10 cellular contexts compared by ENCODE assay signal in the genomic region with DNA sequence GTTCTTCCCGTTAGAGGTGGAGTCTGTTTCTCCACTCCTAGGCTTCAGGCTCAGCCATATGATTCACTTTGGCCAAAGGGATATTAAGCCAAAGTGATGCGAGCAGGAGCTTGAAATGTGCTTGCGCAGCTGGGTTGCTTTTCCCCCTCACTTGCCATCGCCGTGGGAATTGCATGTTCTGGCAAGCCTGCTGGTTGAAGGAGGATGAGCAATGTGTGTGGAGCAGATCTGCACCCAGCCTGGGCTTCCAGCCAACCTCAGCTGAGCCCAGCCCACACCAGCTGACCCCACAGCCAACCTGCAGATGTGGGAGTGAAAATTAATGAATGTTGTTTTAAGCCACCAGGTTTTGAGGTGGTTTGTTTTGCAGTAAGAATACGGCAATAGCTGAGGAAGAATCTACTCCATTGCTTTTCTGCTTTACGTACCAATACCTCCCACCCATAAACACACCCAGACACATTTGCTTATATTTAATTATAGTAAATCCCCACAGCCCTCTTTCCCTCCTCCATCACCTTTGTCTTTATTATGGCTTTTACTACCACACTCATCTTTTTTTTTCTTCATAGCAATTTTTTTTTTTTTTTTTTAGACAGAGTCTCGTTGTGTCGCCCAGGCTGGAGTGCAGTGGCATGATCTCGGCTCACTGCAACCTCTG.
DNase-seq lines count a peak whose midpoint lies in the region; ATAC-seq, FAIRE-seq and TF ChIP-seq lines count a peak whose summit lies in the region.
"Had no signal": no experiment of that assay in that cellular context is flagged by ENCODE, and none has a peak within 500 bp of the region (broad histone marks: within the 10 kb centered on the region; RNA-seq: fewer than 3 reads in every experiment).

No MANE protein-coding gene starts in this region.

- H3K9me3 ChIP-seq in HepG2 (ENCODE audit: low read length), result no peaks in the 10 kb centered on the region
- H3K9me3 ChIP-seq in right lobe of liver, result no peaks in the 10 kb centered on the region
- H3K9me3 ChIP-seq: gastrocnemius medialis had no signal

- H3K27ac ChIP-seq in HepG2 (ENCODE audit: extremely low read length, insufficient read depth, low read length) (no peak overlapping the region), right lobe of liver (no peak overlapping the region)
- H3K27ac ChIP-seq: gastrocnemius medialis had no signal

- H3K27me3 ChIP-seq in HepG2 (ENCODE audit: control insufficient read depth in 1 of 2, insufficient read depth in 2 of 2, low read length in 2 of 2), result no peaks in the 10 kb centered on the region
- no peaks in the 10 kb centered on the region for H3K27me3 ChIP-seq in right lobe of liver
- H3K27me3 ChIP-seq: gastrocnemius medialis had no signal

- ATAC-seq in HepG2 (peak; percentile 47), right lobe of liver (no peak), left ventricle myocardium superior (peak; percentile 70), HG02970 (IDR thresholded peaks at IDR 0.05; ENCODE audit: low FRiP score, unreplicated experiment) (no peak), GM21825 (IDR thresholded peaks at IDR 0.05; ENCODE audit: unreplicated experiment) (no peak)
- ATAC-seq in activated CD8-positive, alpha-beta T cell treated with anti-CD3 and anti-CD28 coated beads, Interleukin-2, amount 10 ng/mL, durations not matched to agents 7 days and 5 days, result no peak
- ATAC-seq: gastrocnemius medialis had no signal

- no peak for TF ChIP-seq RAD21 in HepG2 (CRISPR knock-in tag; IDR thresholded peaks at IDR 0.05)

- no peaks in the 10 kb centered on the region for H3K4me1 ChIP-seq in HepG2 (ENCODE audit: insufficient read depth, low read length)
- no peaks in the 10 kb centered on the region for H3K4me1 ChIP-seq in right lobe of liver
- H3K4me1 ChIP-seq: gastrocnemius medialis had no signal

- H4K20me1 ChIP-seq in HepG2 (ENCODE audit: insufficient read depth, low read length), result no peaks in the 10 kb centered on the region

- CTCF ChIA-PET in HepG2 (lab: Yijun Ruan, JAX; ENCODE audit: low intra/inter-chr PET ratio, low total read pairs), result no interaction called here
- CTCF ChIA-PET in activated CD8-positive, alpha-beta T cell treated with anti-CD3 and anti-CD28 coated beads, Interleukin-2, amount 10 ng/mL, durations not matched to agents 7 days and 5 days (lab: Charles Lee), result no interaction called here

- no peak overlapping the region for H3K4me3 Mint-ChIP-seq in activated CD8-positive, alpha-beta T cell treated with anti-CD3 and anti-CD28 coated beads, Interleukin-2, amount 10 ng/mL, durations not matched to agents 7 days and 5 days
- H3K4me3 Mint-ChIP-seq: CD4-positive, CD25-positive, alpha-beta regulatory T cell had no signal

- H3K4me3 ChIP-seq in HepG2 (replicated peaks in 1 of 3; ENCODE audit: insufficient read depth in 1 of 3, low read depth in 2 of 3, low read length in 3 of 3) (no peak overlapping the region), right lobe of liver (no peak overlapping the region)
- H3K4me3 ChIP-seq: gastrocnemius medialis had no signal

- no peak for TF ChIP-seq CTCF in HepG2 (CRISPR knock-in tag; IDR thresholded peaks at IDR 0.05)
- no peak for TF ChIP-seq CTCF in right lobe of liver (IDR thresholded peaks at IDR 0.05)

- 49% methylated on average over 7 of the region's 10 CpGs for WGBS in HepG2 (ENCODE audit: low lambda C conversion rate)
- WGBS in right lobe of liver (ENCODE audit: insufficient coverage, low coverage, low lambda C conversion rate, missing lambda C conversion rate), result 54% methylated on average over 10 of the region's 10 CpGs

- no peaks in the 10 kb centered on the region for H3K9me3 Mint-ChIP-seq in activated CD8-positive, alpha-beta T cell treated with anti-CD3 and anti-CD28 coated beads, Interleukin-2, amount 10 ng/mL, durations not matched to agents 7 days and 5 days (ENCODE audit: insufficient read depth)
- H3K9me3 Mint-ChIP-seq: CD4-positive, CD25-positive, alpha-beta regulatory T cell had no signal

- intact Hi-C loops in HepG2 (cut with micrococcal nuclease; ENCODE audit: unreplicated experiment) (no loop called here), right lobe of liver (cut with DNase I) (no loop called here), left ventricle myocardium superior (cut with micrococcal nuclease) (no loop called here)

- in situ Hi-C loops in HepG2 (cut with HindIII; ENCODE audit: extremely low pct_ligation_motif_present, low pct_unique_long_range_greater_than_20kb), result no loop called here

- H3K79me2 ChIP-seq in HepG2 (ENCODE audit: insufficient read depth, low read length), result no peaks in the 10 kb centered on the region

- no peak overlapping the region for H3K4me2 ChIP-seq in HepG2 (ENCODE audit: low read depth, low read length)

- DNase-seq in HepG2 (ENCODE audit: low spot score) (no peak), right lobe of liver (no peak), T1000 (lab: John Stamatoyannopoulos, UW) (peak; percentile 53), left ventricle myocardium superior (peak; percentile 58), mesenteric fat pad (ENCODE audit: low spot score) (no peak)
- no peak for DNase-seq in activated CD8-positive, alpha-beta T cell treated with anti-CD3 and anti-CD28 coated beads, Interleukin-2, amount 10 ng/mL, durations not matched to agents 7 days and 5 days
- DNase-seq: CD4-positive, CD25-positive, alpha-beta regulatory T cell had no signal

- TF ChIP-seq EP300 in HepG2 (IDR thresholded peaks at IDR 0.05; ENCODE audit: low read depth in 2 of 2, low read length in 2 of 2), result no peak
- no peak for TF ChIP-seq EP300 in HepG2 (CRISPR knock-in tag; IDR thresholded peaks at IDR 0.05; ENCODE audit: borderline replicate concordance)

- no peak for TF ChIP-seq POLR2A in HepG2 (IDR thresholded peaks at IDR 0.05; ENCODE audit: insufficient read depth in 1 of 2, low read depth in 2 of 2, low read length in 2 of 2)
- no peak for TF ChIP-seq POLR2A in right lobe of liver (IDR thresholded peaks at IDR 0.05)

- no peak overlapping the region for H3K9ac ChIP-seq in HepG2 (ENCODE audit: insufficient read depth, low read depth, low read length)

- no peaks in the 10 kb centered on the region for H3K4me1 Mint-ChIP-seq in activated CD8-positive, alpha-beta T cell treated with anti-CD3 and anti-CD28 coated beads, Interleukin-2, amount 10 ng/mL, durations not matched to agents 7 days and 5 days (ENCODE audit: low read depth)
- H3K4me1 Mint-ChIP-seq: CD4-positive, CD25-positive, alpha-beta regulatory T cell had no signal

- no peaks in the 10 kb centered on the region for H3K27me3 Mint-ChIP-seq in activated CD8-positive, alpha-beta T cell treated with anti-CD3 and anti-CD28 coated beads, Interleukin-2, amount 10 ng/mL, durations not matched to agents 7 days and 5 days (ENCODE audit: low read depth)
- H3K27me3 Mint-ChIP-seq: CD4-positive, CD25-positive, alpha-beta regulatory T cell had no signal

- no peaks in the 10 kb centered on the region for H3K36me3 ChIP-seq in HepG2 (replicated peaks in 1 of 2; ENCODE audit: control insufficient read depth in 1 of 2, insufficient read depth in 2 of 2, low read length in 2 of 2)
- H3K36me3 ChIP-seq in right lobe of liver, result no peaks in the 10 kb centered on the region
- H3K36me3 ChIP-seq: gastrocnemius medialis had no signal

- no peaks in the 10 kb centered on the region for H3K36me3 Mint-ChIP-seq in activated CD8-positive, alpha-beta T cell treated with anti-CD3 and anti-CD28 coated beads, Interleukin-2, amount 10 ng/mL, durations not matched to agents 7 days and 5 days (ENCODE audit: low read depth)
- H3K36me3 Mint-ChIP-seq: CD4-positive, CD25-positive, alpha-beta regulatory T cell had no signal

- no TSS peak for BruUV-seq in HepG2 (replicated peaks; lab: Mats Ljungman, UMichigan)

- no peak for FAIRE-seq in HepG2 (lab: Jason Lieb, UNC)

- H2AFZ ChIP-seq in HepG2 (ENCODE audit: low read length), result no peak overlapping the region

- H3K27ac Mint-ChIP-seq in activated CD8-positive, alpha-beta T cell treated with anti-CD3 and anti-CD28 coated beads, Interleukin-2, amount 10 ng/mL, durations not matched to agents 7 days and 5 days, result no peak overlapping the region
- H3K27ac Mint-ChIP-seq: CD4-positive, CD25-positive, alpha-beta regulatory T cell had no signal

- POLR2A ChIA-PET in HepG2 (lab: Yijun Ruan, JAX), result no interaction called here
- POLR2A ChIA-PET in activated CD8-positive, alpha-beta T cell treated with anti-CD3 and anti-CD28 coated beads, Interleukin-2, amount 10 ng/mL, durations not matched to agents 7 days and 5 days (lab: Charles Lee), result no interaction called here

TF ChIP-seq in HepG2, 621 proteins besides CTCF, POLR2A, EP300 and RAD21 (continues in another document):
- TF ChIP-seq ATF7-NPFF (CRISPR knock-in tag; IDR thresholded peaks at IDR 0.05; ENCODE audit: low read depth), result no peak
- TF ChIP-seq NFIB (CRISPR knock-in tag; IDR thresholded peaks at IDR 0.05; ENCODE audit: borderline replicate concordance), result no peak
- no peak for TF ChIP-seq ZNF652 (CRISPR knock-in tag; IDR thresholded peaks at IDR 0.05; ENCODE audit: borderline replicate concordance, low read depth)
- TF ChIP-seq ZNF605 (CRISPR knock-in tag; IDR thresholded peaks at IDR 0.05), result no peak
- no peak for TF ChIP-seq PAF1 (CRISPR knock-in tag; IDR thresholded peaks at IDR 0.05)
- no peak for TF ChIP-seq ATF7 (IDR thresholded peaks at IDR 0.05)
- no peak for TF ChIP-seq ATF7 (CRISPR knock-in tag; IDR thresholded peaks at IDR 0.05)
- TF ChIP-seq ZNF292 (CRISPR knock-in tag; IDR thresholded peaks at IDR 0.05; ENCODE audit: borderline replicate concordance, low read depth), result no peak
- TF ChIP-seq NFIC (IDR thresholded peaks at IDR 0.05; ENCODE audit: low read length), result no peak
- TF ChIP-seq ZNF362 (CRISPR knock-in tag; IDR thresholded peaks at IDR 0.05; ENCODE audit: borderline replicate concordance), result no peak
- TF ChIP-seq PTBP1 (IDR thresholded peaks at IDR 0.05; ENCODE audit: low read depth, low read length, poor library complexity, severe bottlenecking), result no peak
- TF ChIP-seq CCDC6 (CRISPR knock-in tag; IDR thresholded peaks at IDR 0.05), result no peak
- TF ChIP-seq MYNN (CRISPR knock-in tag; IDR thresholded peaks at IDR 0.05; ENCODE audit: low read depth), result no peak
- TF ChIP-seq BCL6 (CRISPR knock-in tag; IDR thresholded peaks at IDR 0.05), result no peak
- TF ChIP-seq IKZF1 (IDR thresholded peaks at IDR 0.05), result no peak
- no peak for TF ChIP-seq TP53 (CRISPR knock-in tag; conservative IDR thresholded peaks at IDR 0.05)

Comparison
In these comparisons a context has a peak if more than half of its experiments do, and no peak if none do; other contexts are left out.
1. ATAC-seq: peak in HepG2 (single experiment) and left ventricle myocardium superior (single experiment); none in right lobe of liver (0 of 4), HG02970 (single experiment), activated CD8-positive, alpha-beta T cell treated with anti-CD3 and anti-CD28 coated beads, Interleukin-2, amount 10 ng/mL, durations not matched to agents 7 days and 5 days (single experiment) and GM21825 (single experiment).
2. DNase-seq: peak in T1000 (single experiment) and left ventricle myocardium superior (single experiment); none in HepG2 (single experiment), right lobe of liver (0 of 3), activated CD8-positive, alpha-beta T cell treated with anti-CD3 and anti-CD28 coated beads, Interleukin-2, amount 10 ng/mL, durations not matched to agents 7 days and 5 days (single experiment) and mesenteric fat pad (single experiment).